Comparison of ENCODE assay signal across 14 cellular contexts in genomic region chr4:54550415-54551171, GRCh38.
A peak's percentile ranks its signal among the peaks of the same experiment; 100 is the strongest.
DNase-seq lines count a peak whose midpoint lies in the region; ATAC-seq and TF ChIP-seq lines count a peak whose summit lies in the region.
"Had no signal": no experiment of that assay in that cellular context is flagged by ENCODE, and none has a peak within 500 bp of the region (broad histone marks: within the 10 kb centered on the region; RNA-seq: fewer than 3 reads in every experiment).

No MANE protein-coding gene starts in this region.

- H3K4me3 Mint-ChIP-seq in activated CD8-positive, alpha-beta memory T cell treated with anti-CD3 and anti-CD28 coated beads, Interleukin-2, amount 10 ng/mL, durations not matched to agents 7 days and 5 days: no peak overlapping the region
- H3K4me3 Mint-ChIP-seq: activated naive CD4-positive, alpha-beta T cell treated with anti-CD3 and anti-CD28 coated beads, Interleukin-2, amount 10 ng/mL, durations not matched to agents 7 days and 5 days had no signal

- H3K9me3 ChIP-seq in right lobe of liver: no peaks in the 10 kb centered on the region
- H3K9me3 ChIP-seq: spleen had no signal

- 44% methylated on average over 7 of the region's 8 CpGs for WGBS in right lobe of liver (ENCODE audit: insufficient coverage, low coverage, low lambda C conversion rate, missing lambda C conversion rate)

- peak; percentile 26 to 77 (median 39) for ATAC-seq in right lobe of liver
- no peak for ATAC-seq in activated CD8-positive, alpha-beta memory T cell treated with anti-CD3 and anti-CD28 coated beads, Interleukin-2, amount 10 ng/mL, durations not matched to agents 7 days and 5 days
- no peak for ATAC-seq in GM21528 (IDR thresholded peaks at IDR 0.05; ENCODE audit: low FRiP score, unreplicated experiment)

- DNase-seq in AG10803 (ENCODE audit: low read depth) (peak; percentile 70), LHCN-M2 (ENCODE audit: low read depth) (peak; percentile 26), cardiac fibroblast (ENCODE audit: low read depth in 2 of 2) (peak; percentile 48 to 53), right lobe of liver (no peak)
- no peak for DNase-seq in stimulated activated CD4-positive, alpha-beta T cell treated with anti-CD3 and anti-CD28 coated beads, Interleukin-4, amount 100 ng/mL, for 1 hour
- no peak for DNase-seq in stimulated activated naive CD4-positive, alpha-beta T cell treated with Interleukin-2 at 50 U/mL for 16 hours (lab: John Stamatoyannopoulos, UW)
- DNase-seq in activated CD8-positive, alpha-beta memory T cell treated with anti-CD3 and anti-CD28 coated beads, Interleukin-2, amount 10 ng/mL, durations not matched to agents 7 days and 5 days: no peak
- DNase-seq: activated CD4-positive, CD25-positive, alpha-beta regulatory T cell; activated naive CD4-positive, alpha-beta T cell treated with anti-CD3 and anti-CD28 coated beads, Interleukin-2, amount 10 ng/mL, durations not matched to agents 7 days and 5 days; NCI-H1105; spleen had no signal

- TF ChIP-seq POLR2A in right lobe of liver (IDR thresholded peaks at IDR 0.05): no peak

- TF ChIP-seq CTCF in AG10803 (conservative IDR thresholded peaks at IDR 0.05; ENCODE audit: low read length) (no peak), cardiac fibroblast (IDR thresholded peaks at IDR 0.05; ENCODE audit: low read depth, low read length) (no peak), right lobe of liver (IDR thresholded peaks at IDR 0.05) (no peak)

- no peaks in the 10 kb centered on the region for H3K27me3 ChIP-seq in right lobe of liver
- H3K27me3 ChIP-seq: spleen had no signal

- intact Hi-C loops in right lobe of liver (cut with DNase I): no loop called here

- H3K27me3 Mint-ChIP-seq in activated CD8-positive, alpha-beta memory T cell treated with anti-CD3 and anti-CD28 coated beads, Interleukin-2, amount 10 ng/mL, durations not matched to agents 7 days and 5 days: no peaks in the 10 kb centered on the region
- H3K27me3 Mint-ChIP-seq: activated naive CD4-positive, alpha-beta T cell treated with anti-CD3 and anti-CD28 coated beads, Interleukin-2, amount 10 ng/mL, durations not matched to agents 7 days and 5 days had no signal

- no peaks in the 10 kb centered on the region for H3K4me1 Mint-ChIP-seq in activated CD8-positive, alpha-beta memory T cell treated with anti-CD3 and anti-CD28 coated beads, Interleukin-2, amount 10 ng/mL, durations not matched to agents 7 days and 5 days
- H3K4me1 Mint-ChIP-seq: activated naive CD4-positive, alpha-beta T cell treated with anti-CD3 and anti-CD28 coated beads, Interleukin-2, amount 10 ng/mL, durations not matched to agents 7 days and 5 days had no signal

- H3K4me1 ChIP-seq in right lobe of liver: no peaks in the 10 kb centered on the region

- H3K9me3 Mint-ChIP-seq in activated CD8-positive, alpha-beta memory T cell treated with anti-CD3 and anti-CD28 coated beads, Interleukin-2, amount 10 ng/mL, durations not matched to agents 7 days and 5 days (ENCODE audit: low read depth): no peaks in the 10 kb centered on the region
- H3K9me3 Mint-ChIP-seq: activated naive CD4-positive, alpha-beta T cell treated with anti-CD3 and anti-CD28 coated beads, Interleukin-2, amount 10 ng/mL, durations not matched to agents 7 days and 5 days had no signal

- no peak overlapping the region for H3K4me3 ChIP-seq in AG10803 (ENCODE audit: low read length)
- H3K4me3 ChIP-seq in cardiac fibroblast (replicated peaks in 1 of 2; ENCODE audit: low read depth in 2 of 2, low read length in 2 of 2): no peak overlapping the region
- no peak overlapping the region for H3K4me3 ChIP-seq in right lobe of liver
- H3K4me3 ChIP-seq: lung, spleen had no signal

- H3K27ac Mint-ChIP-seq in activated CD8-positive, alpha-beta memory T cell treated with anti-CD3 and anti-CD28 coated beads, Interleukin-2, amount 10 ng/mL, durations not matched to agents 7 days and 5 days: no peak overlapping the region
- H3K27ac Mint-ChIP-seq: activated naive CD4-positive, alpha-beta T cell treated with anti-CD3 and anti-CD28 coated beads, Interleukin-2, amount 10 ng/mL, durations not matched to agents 7 days and 5 days had no signal

- CTCF ChIA-PET in activated CD8-positive, alpha-beta memory T cell treated with anti-CD3 and anti-CD28 coated beads, Interleukin-2, amount 10 ng/mL, durations not matched to agents 7 days and 5 days (lab: Charles Lee): no interaction called here

- H3K36me3 Mint-ChIP-seq in activated CD8-positive, alpha-beta memory T cell treated with anti-CD3 and anti-CD28 coated beads, Interleukin-2, amount 10 ng/mL, durations not matched to agents 7 days and 5 days: no peaks in the 10 kb centered on the region
- H3K36me3 Mint-ChIP-seq: activated naive CD4-positive, alpha-beta T cell treated with anti-CD3 and anti-CD28 coated beads, Interleukin-2, amount 10 ng/mL, durations not matched to agents 7 days and 5 days had no signal

- H3K27ac ChIP-seq in right lobe of liver: no peak overlapping the region
- H3K27ac ChIP-seq: epithelial cell of prostate, spleen had no signal

- H3K36me3 ChIP-seq in right lobe of liver: no peaks in the 10 kb centered on the region
- H3K36me3 ChIP-seq: spleen had no signal

Comparison
In these comparisons a context has a peak if more than half of its experiments do, and no peak if none do; other contexts are left out.
1. DNase-seq: peak in AG10803 (single experiment), LHCN-M2 (single experiment) and cardiac fibroblast (2 of 2); none in right lobe of liver (0 of 3), stimulated activated CD4-positive, alpha-beta T cell treated with anti-CD3 and anti-CD28 coated beads, Interleukin-4, amount 100 ng/mL, for 1 hour (single experiment), stimulated activated naive CD4-positive, alpha-beta T cell treated with Interleukin-2 at 50 U/mL for 16 hours (single experiment) and activated CD8-positive, alpha-beta memory T cell treated with anti-CD3 and anti-CD28 coated beads, Interleukin-2, amount 10 ng/mL, durations not matched to agents 7 days and 5 days (single experiment).
2. ATAC-seq: peak in right lobe of liver (4 of 4); none in activated CD8-positive, alpha-beta memory T cell treated with anti-CD3 and anti-CD28 coated beads, Interleukin-2, amount 10 ng/mL, durations not matched to agents 7 days and 5 days (single experiment) and GM21528 (single experiment).